16 cellular contexts compared by ENCODE assay signal in genomic region chr6:12149944-12150510, GRCh38.
DNase-seq lines count a peak whose midpoint lies in the region; ATAC-seq, FAIRE-seq and TF ChIP-seq lines count a peak whose summit lies in the region.
"Had no signal": no experiment of that assay in that cellular context is flagged by ENCODE, and none has a peak within 500 bp of the region (broad histone marks: within the 10 kb centered on the region; RNA-seq: fewer than 3 reads in every experiment).

No MANE protein-coding gene starts in this region.

- H4K20me1 ChIP-seq in H1 (replicated peaks in 1 of 2; ENCODE audit: control insufficient read depth in 1 of 2, insufficient read depth in 2 of 2, low read length in 2 of 2), result peaks cover 0 to 2% of the 10 kb centered on the region in 2 experiments
- H4K20me1 ChIP-seq in Karpas-422 (ENCODE audit: insufficient read depth, low read depth, low read length), result no peaks in the 10 kb centered on the region

- POLR2A ChIA-PET in A549 (lab: Yijun Ruan, JAX) (no interaction called here), H1 (lab: Charles Lee; ENCODE audit: partially characterized antibody) (no interaction called here)

- TF ChIP-seq EP300 in A549 (IDR thresholded peaks at IDR 0.05) (no peak), H1 (IDR thresholded peaks at IDR 0.05; ENCODE audit: borderline replicate concordance in 1 of 2, low read depth in 2 of 2, low read length in 2 of 2) (no peak)

- H3K4me1 ChIP-seq in A549, result peaks cover 51% of the 10 kb centered on the region
- H3K4me1 ChIP-seq in SJSA1 (replicated peaks), result peaks cover 33% of the 10 kb centered on the region
- no peaks in the 10 kb centered on the region for H3K4me1 ChIP-seq in H1 (replicated peaks in 1 of 4; ENCODE audit: control insufficient read depth in 3 of 4, insufficient read depth in 4 of 4, low read length in 3 of 4)
- H3K4me1 ChIP-seq in Karpas-422 (ENCODE audit: low read length), result peaks cover 13% of the 10 kb centered on the region
- H3K4me1 ChIP-seq: Peyer's patch had no signal

- no peak overlapping the region for H3K4me3 ChIP-seq in A549
- no peak overlapping the region for H3K4me3 ChIP-seq in SJSA1
- H3K4me3 ChIP-seq in H1 (ENCODE audit: extremely low read depth in 1 of 4, insufficient read depth in 2 of 4, low read depth in 3 of 4, low read length in 4 of 4), result no peak overlapping the region
- no peak overlapping the region for H3K4me3 ChIP-seq in Karpas-422 (ENCODE audit: low read length)
- H3K4me3 ChIP-seq: Peyer's patch had no signal

- no peak overlapping the region for H2BK5ac ChIP-seq in H1 (ENCODE audit: low read depth, low read length)

- no peak overlapping the region for H3K4me3 Mint-ChIP-seq in mesothelial cell of epicardium

- no peak overlapping the region for H3K4ac ChIP-seq in H1 (replicated peaks; ENCODE audit: insufficient read length, low read depth, low read length)

- H3K4me1 Mint-ChIP-seq in mesothelial cell of epicardium, result peaks cover 10% of the 10 kb centered on the region

- no peaks in the 10 kb centered on the region for H3K27me3 Mint-ChIP-seq in mesothelial cell of epicardium (ENCODE audit: low read depth)

- WGBS in A549 (ENCODE audit: missing lambda C conversion rate), result 85% methylated on average over 11 of the region's 11 CpGs
- 86% methylated on average over 11 of the region's 11 CpGs; no CpG with 5 or more reads in 1 of the 2 experiments for WGBS in H1 (ENCODE audit: extremely low coverage in 1 of 2, insufficient coverage in 1 of 2, insufficient read length in 1 of 2, insufficient replicate concordance in 2 of 2, low coverage in 1 of 2, low lambda C conversion rate in 2 of 2, missing lambda C conversion rate in 1 of 2), 2 experiments

- H3K9ac ChIP-seq in H1 (replicated peaks in 1 of 4; ENCODE audit: extremely low read depth in 1 of 4, low read depth in 3 of 4, low read length in 3 of 4), result no peak overlapping the region
- no peak overlapping the region for H3K9ac ChIP-seq in Karpas-422 (ENCODE audit: low read length)

- no peaks in the 10 kb centered on the region for H3K36me3 ChIP-seq in SJSA1
- no peaks in the 10 kb centered on the region for H3K36me3 ChIP-seq in H1 (ENCODE audit: control insufficient read depth in 2 of 4, insufficient read depth in 4 of 4, low read length in 3 of 4)
- H3K36me3 ChIP-seq in Karpas-422 (ENCODE audit: insufficient read depth, low read length), result no peaks in the 10 kb centered on the region; the same call in 1 of the 2 replicates
- H3K36me3 ChIP-seq: Peyer's patch had no signal

- H3K27me3 ChIP-seq in SJSA1 (replicated peaks) (no peaks in the 10 kb centered on the region), H1 (replicated peaks in 1 of 4; ENCODE audit: control insufficient read depth in 3 of 4, extremely low read depth in 1 of 4, insufficient read depth in 3 of 4, low read length in 3 of 4) (no peaks in the 10 kb centered on the region), Karpas-422 (ENCODE audit: low read length) (no peaks in the 10 kb centered on the region)
- H3K27me3 ChIP-seq: Peyer's patch had no signal

- H3K4me2 ChIP-seq in A549, result no peak overlapping the region; the same call in 2 of the 3 replicates
- no peak overlapping the region for H3K4me2 ChIP-seq in H1 (ENCODE audit: insufficient read depth in 1 of 2, low read depth in 2 of 2, low read length in 2 of 2)
- no peak overlapping the region for H3K4me2 ChIP-seq in Karpas-422 (ENCODE audit: low read depth, low read length, poor library complexity, severe bottlenecking)

- H4K5ac ChIP-seq in H1 (ENCODE audit: insufficient read length, low read depth, low read length), result no peak overlapping the region

- CTCF ChIA-PET in A549 (lab: Yijun Ruan, JAX) (interaction anchor here (0.8 to 1.3 kb wide), 6 partner anchors 11 to 458 kb away, joined by 3 read pairs; no protein-coding TSS in a partner anchor), H1 (lab: Charles Lee; ENCODE audit: partially characterized antibody) (interaction anchor here (0.6 to 1.0 kb wide), 7 partner anchors 83 to 567 kb away, joined by 3 to 5 read pairs (median 4); partner anchors contain the start of gene EDN1)

- H2BK120ac ChIP-seq in H1 (replicated peaks; ENCODE audit: low read depth, low read length), result no peak overlapping the region

- TF ChIP-seq RAD21 in A549 (conservative IDR thresholded peaks at IDR 0.05 in 1 of 2, IDR thresholded peaks at IDR 0.05 in 1 of 2), result no peak
- TF ChIP-seq RAD21 in H1 (IDR thresholded peaks at IDR 0.05 in 1 of 2, conservative IDR thresholded peaks at IDR 0.05 in 1 of 2; ENCODE audit: low read depth in 2 of 2, low read length in 2 of 2), result no peak

- H3K36me3 Mint-ChIP-seq in mesothelial cell of epicardium, result peaks cover 4% of the 10 kb centered on the region

- no peaks in the 10 kb centered on the region for H3K23me2 ChIP-seq in H1 (ENCODE audit: low read depth, low read length)

- H3K27ac Mint-ChIP-seq in mesothelial cell of epicardium, result peak overlapping the region; percentile 3

- no peaks in the 10 kb centered on the region for H3K79me2 ChIP-seq in H1 (ENCODE audit: control insufficient read depth in 1 of 2, insufficient read depth in 2 of 2, low read length in 2 of 2)
- 0 out of 2 replicates have a peak, but pooled peaks cover 5% of the 10 kb centered on the region for H3K79me2 ChIP-seq in Karpas-422 (ENCODE audit: low read length)

- no peaks in the 10 kb centered on the region for H3K9me3 ChIP-seq in A549
- H3K9me3 ChIP-seq in SJSA1 (replicated peaks), result no peaks in the 10 kb centered on the region
- H3K9me3 ChIP-seq in H1 (ENCODE audit: insufficient read depth in 2 of 2, low read depth in 1 of 2, low read length in 1 of 2), result no peaks in the 10 kb centered on the region
- no peaks in the 10 kb centered on the region for H3K9me3 ChIP-seq in Karpas-422 (ENCODE audit: low read length)
- H3K9me3 ChIP-seq: Peyer's patch had no signal

- no peak overlapping the region for H2AK5ac ChIP-seq in H1 (ENCODE audit: low read depth, low read length)

- no peak for DNase-seq in A549 (ENCODE audit: low read depth in 1 of 2, low spot score in 1 of 2)
- no peak for DNase-seq in SJSA1 (ENCODE audit: low read depth in 1 of 2, low spot score in 2 of 2)
- no peak for DNase-seq in H1 (ENCODE audit: low read depth in 1 of 2, low spot score in 2 of 2)
- no peak for DNase-seq in mesothelial cell of epicardium (ENCODE audit: low spot score in 2 of 2, unreplicated experiment in 2 of 2)
- DNase-seq in NCI-H128 (lab: John Stamatoyannopoulos, UW; ENCODE audit: unreplicated experiment), result no peak
- no peak for DNase-seq in activated CD4-positive, CD25-positive, alpha-beta regulatory T cell treated with anti-CD3 and anti-CD28 coated beads, Interleukin-2, amount 50 U/mL, for 72 hours
- no peak for DNase-seq in Karpas-422
- DNase-seq: DMS 273 treated with DMSO at 0.1 percent for 48 hours, KG1, NCI-H1092, NCI-H1694 treated with DMSO at 0.1 percent for 48 hours, NCI-H446 treated with DMSO at 0.1 percent for 48 hours, NCI-H748 treated with DMSO at 0.1 percent for 48 hours, Right ventricle myocardium superior had no signal

- no peak overlapping the region for H4K8ac ChIP-seq in H1 (ENCODE audit: extremely low read depth, insufficient read depth, low read length)

- H3K14ac ChIP-seq in H1 (ENCODE audit: insufficient read length), result no peak overlapping the region

- no peak for ATAC-seq in A549
- ATAC-seq in GM18498 (IDR thresholded peaks at IDR 0.05; ENCODE audit: unreplicated experiment), result no peak

- H2BK15ac ChIP-seq in H1 (ENCODE audit: low read length), result no peak overlapping the region

- H4K91ac ChIP-seq in H1 (replicated peaks; ENCODE audit: insufficient read length, low read length), result no peak overlapping the region

- TF ChIP-seq POLR2A in A549 (IDR thresholded peaks at IDR 0.05; ENCODE audit: low read length) (no peak), H1 (IDR thresholded peaks at IDR 0.05; ENCODE audit: control extremely low read depth in 1 of 2, low read depth in 2 of 2, low read length in 2 of 2) (no peak)

- no peak overlapping the region for H3K23ac ChIP-seq in H1 (ENCODE audit: insufficient read length)

- H3K27ac ChIP-seq in A549, result peak overlapping the region; percentile 73 to 85; a peak in 4 of 6 replicates
- peak overlapping the region; percentile 86; the same call in 1 of the 2 replicates for H3K27ac ChIP-seq in SJSA1
- H3K27ac ChIP-seq in H1 (ENCODE audit: low read depth, low read length), result 0 out of 2 replicates have a peak overlapping the region, but pooled peaks have one; percentile 11
- H3K27ac ChIP-seq in Karpas-422 (ENCODE audit: low read length), result no peak overlapping the region
- H3K27ac ChIP-seq: Peyer's patch had no signal

- H3K9me2 ChIP-seq in Karpas-422 (replicated peaks; ENCODE audit: insufficient read depth, low read length), result no peaks in the 10 kb centered on the region

- no peak overlapping the region for H2BK12ac ChIP-seq in H1 (ENCODE audit: low read depth, low read length)

- H2BK20ac ChIP-seq in H1 (ENCODE audit: low read length), result no peak overlapping the region

- H2AFZ ChIP-seq in H1 (ENCODE audit: low read length) (no peak overlapping the region), Karpas-422 (ENCODE audit: low read length) (no peak overlapping the region)

- no peak for TF ChIP-seq CTCF in A549 (IDR thresholded peaks at IDR 0.05)
- no peak for TF ChIP-seq CTCF in H1 (IDR thresholded peaks at IDR 0.05; ENCODE audit: control extremely low read depth in 1 of 3, insufficient read depth in 1 of 3, low read depth in 1 of 3, low read length in 3 of 3)
- TF ChIP-seq CTCF in mesothelial cell of epicardium (IDR thresholded peaks at IDR 0.05; ENCODE audit: unreplicated experiment), result no peak

- no peaks in the 10 kb centered on the region for H3K79me1 ChIP-seq in H1 (ENCODE audit: low read depth, low read length)

- no peak overlapping the region for H3K18ac ChIP-seq in H1 (ENCODE audit: extremely low read depth, low read length)

- FAIRE-seq in A549 (lab: Jason Lieb, UNC), result no peak
- no peak for FAIRE-seq in H1 (lab: Jason Lieb, UNC)

- no peak overlapping the region for H3K56ac ChIP-seq in H1 (replicated peaks; ENCODE audit: insufficient read length, low read depth, low read length)

- H3K9me3 Mint-ChIP-seq in mesothelial cell of epicardium, result peaks cover 2% of the 10 kb centered on the region

TF ChIP-seq in A549, 52 proteins besides CTCF, POLR2A, EP300 and RAD21:
- no peak for TF ChIP-seq FOSB (CRISPR knock-in tag; IDR thresholded peaks at IDR 0.05)

TF ChIP-seq in H1, 55 proteins besides CTCF, POLR2A, EP300 and RAD21 (continues in another document):
- no peak for TF ChIP-seq BRCA1 (IDR thresholded peaks at IDR 0.05; ENCODE audit: low read depth, low read length)
- no peak for TF ChIP-seq MAFK (IDR thresholded peaks at IDR 0.05; ENCODE audit: low read depth, low read length)
- TF ChIP-seq KDM5A (IDR thresholded peaks at IDR 0.05; ENCODE audit: low read length), result no peak
- no peak for TF ChIP-seq SUZ12 (IDR thresholded peaks at IDR 0.05; ENCODE audit: low read length)
- TF ChIP-seq CEBPB (IDR thresholded peaks at IDR 0.05; ENCODE audit: low read depth, low read length), result no peak
- TF ChIP-seq TCF12 (IDR thresholded peaks at IDR 0.05; ENCODE audit: low read depth, low read length), result no peak
- no peak for TF ChIP-seq GABPA (IDR thresholded peaks at IDR 0.05; ENCODE audit: borderline replicate concordance, insufficient read depth, low read length)
- no peak for TF ChIP-seq HDAC2 (IDR thresholded peaks at IDR 0.05; ENCODE audit: borderline replicate concordance in 1 of 2, low read depth in 2 of 2, low read length in 2 of 2)
- no peak for TF ChIP-seq CHD1 (IDR thresholded peaks at IDR 0.05; ENCODE audit: low read depth, low read length)
- TF ChIP-seq HDAC6 (IDR thresholded peaks at IDR 0.05; ENCODE audit: low read depth, low read length), result no peak
